8 cellular contexts compared by ENCODE assay signal in the genomic region with DNA sequence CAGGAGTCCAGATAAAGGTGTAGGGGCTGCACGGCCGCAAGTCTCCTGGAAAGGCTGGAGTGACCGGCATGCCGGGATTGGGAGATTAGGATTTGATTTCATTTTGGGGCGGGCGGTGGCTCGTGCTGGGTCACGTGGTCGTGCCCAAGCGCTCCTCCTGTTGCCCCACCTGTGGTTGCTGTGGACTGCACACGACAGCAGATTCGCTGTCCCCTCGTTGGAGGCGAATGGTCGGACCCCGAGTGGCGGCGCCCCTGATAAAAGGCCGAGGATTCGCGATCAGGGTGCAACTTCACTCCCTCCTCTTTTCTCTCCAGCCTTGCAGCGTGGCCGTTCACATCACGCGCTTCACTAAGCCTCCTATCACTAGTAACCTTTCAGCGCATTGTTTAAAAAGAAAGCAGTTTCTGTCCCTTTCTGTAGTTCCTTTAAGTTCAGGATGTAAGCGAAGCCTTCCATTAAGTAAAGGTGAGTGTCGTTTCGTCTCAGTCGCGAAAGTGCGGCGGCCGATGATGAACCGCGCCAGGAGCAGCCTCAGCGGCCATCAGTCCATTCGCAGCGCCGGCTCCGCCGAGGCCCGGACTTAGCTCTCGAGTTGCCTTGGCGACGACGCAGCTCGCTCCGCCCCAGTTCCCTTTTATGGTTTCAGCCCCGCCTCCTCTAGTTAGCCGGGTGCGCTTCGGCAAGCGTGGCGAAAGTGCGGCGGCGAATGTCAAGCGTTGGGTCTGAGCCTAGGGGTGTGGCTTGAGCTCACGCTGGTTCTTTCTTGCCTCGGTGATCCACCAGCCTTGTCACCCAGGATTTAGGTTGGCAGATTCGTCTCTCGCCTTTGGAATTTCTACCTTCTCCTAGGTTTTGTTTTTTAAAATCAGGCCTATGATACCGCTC. TPM values are rescaled to one million over a fixed set of nuclear protein-coding genes. Genes with fewer than 3 reads are reported as not detected.
A peak's percentile ranks its signal among the peaks of the same experiment; 100 is the strongest.
DNase-seq lines count a peak whose midpoint lies in the region; ATAC-seq and TF ChIP-seq lines count a peak whose summit lies in the region.

No MANE protein-coding gene starts in this region.

- H3K9me3 Mint-ChIP-seq in WTC11, result no peaks in the 10 kb centered on the region

- DNase-seq in NCI-H2107 (lab: John Stamatoyannopoulos, UW), result peak; percentile 98
- DNase-seq in WTC11 (ENCODE audit: low spot score), result peak; percentile 99
- DNase-seq in cardiac fibroblast (ENCODE audit: low read depth in 2 of 2), result peak; percentile 100
- peak; percentile 95 for DNase-seq in iPS-NIHi11 (ENCODE audit: low spot score)
- DNase-seq in GDM1 (lab: John Stamatoyannopoulos, UW), result no peak

- H3K36me3 Mint-ChIP-seq in WTC11, result peaks cover 17% of the 10 kb centered on the region

- H3K27me3 ChIP-seq in skeletal muscle tissue (ENCODE audit: control insufficient read depth in 3 of 3, insufficient read depth in 3 of 3, low read length in 3 of 3), result no peaks in the 10 kb centered on the region

- ATAC-seq in GM18498 (IDR thresholded peaks at IDR 0.05; ENCODE audit: unreplicated experiment) (peak; percentile 55), HG02884 (IDR thresholded peaks at IDR 0.05; ENCODE audit: unreplicated experiment) (peak; percentile 52), WTC11 (peak; percentile 75)

- H3K27ac ChIP-seq in skeletal muscle tissue (ENCODE audit: low read depth, low read length), result peak overlapping the region; percentile 95

- H3K9me3 ChIP-seq in skeletal muscle tissue (ENCODE audit: control insufficient read depth in 3 of 3, low read length in 3 of 3), result no peaks in the 10 kb centered on the region

- peak overlapping the region; percentile 84 for H3K4me3 Mint-ChIP-seq in WTC11

- no peak for TF ChIP-seq CTCF in WTC11 (IDR thresholded peaks at IDR 0.05)
- TF ChIP-seq CTCF in cardiac fibroblast (IDR thresholded peaks at IDR 0.05; ENCODE audit: low read depth, low read length), result no peak

- H3K27ac Mint-ChIP-seq in WTC11, result peak overlapping the region; percentile 100

- peaks cover 38 to 45% (median 38%) of the 10 kb centered on the region in 3 donors for H3K4me1 ChIP-seq in skeletal muscle tissue (ENCODE audit: control insufficient read depth in 3 of 3, insufficient read depth in 3 of 3, low read length in 3 of 3)

- peaks cover 7 to 14% (median 8%) of the 10 kb centered on the region in 3 donors for H3K36me3 ChIP-seq in skeletal muscle tissue (ENCODE audit: control insufficient read depth in 3 of 3, insufficient read depth in 3 of 3, low read length in 3 of 3)

- H3K4me3 ChIP-seq in cardiac fibroblast (replicated peaks in 1 of 2; ENCODE audit: low read depth in 2 of 2, low read length in 2 of 2) (peak overlapping the region; percentile 95), skeletal muscle tissue (ENCODE audit: low read length in 3 of 3) (peak overlapping the region; percentile 78 to 91 (median 90))

- no peaks in the 10 kb centered on the region for H3K27me3 Mint-ChIP-seq in WTC11 (ENCODE audit: low read depth)

- peaks cover 40% of the 10 kb centered on the region for H3K4me1 Mint-ChIP-seq in WTC11

- POLR2A ChIA-PET in WTC11 (lab: Charles Lee), result interaction anchor here (0.7 to 2.8 kb wide), 21 partner anchors 8 to 334 kb away, joined by 3 to 36 read pairs (median 4); a partner anchor contains a TSS

- CTCF ChIA-PET in WTC11 (lab: Charles Lee), result interaction anchor here (0.7 to 4.1 kb wide), 20 partner anchors 11 to 348 kb away, joined by 3 to 28 read pairs (median 5); a partner anchor contains a TSS

- peak overlapping the region; percentile 76 to 96 (median 91) for H3K9ac ChIP-seq in skeletal muscle tissue (ENCODE audit: low read depth in 1 of 3, low read length in 3 of 3)

TF ChIP-seq in WTC11, 78 proteins besides CTCF, POLR2A, EP300 and RAD21 (continues in another document):
- TF ChIP-seq, protein P1, sequence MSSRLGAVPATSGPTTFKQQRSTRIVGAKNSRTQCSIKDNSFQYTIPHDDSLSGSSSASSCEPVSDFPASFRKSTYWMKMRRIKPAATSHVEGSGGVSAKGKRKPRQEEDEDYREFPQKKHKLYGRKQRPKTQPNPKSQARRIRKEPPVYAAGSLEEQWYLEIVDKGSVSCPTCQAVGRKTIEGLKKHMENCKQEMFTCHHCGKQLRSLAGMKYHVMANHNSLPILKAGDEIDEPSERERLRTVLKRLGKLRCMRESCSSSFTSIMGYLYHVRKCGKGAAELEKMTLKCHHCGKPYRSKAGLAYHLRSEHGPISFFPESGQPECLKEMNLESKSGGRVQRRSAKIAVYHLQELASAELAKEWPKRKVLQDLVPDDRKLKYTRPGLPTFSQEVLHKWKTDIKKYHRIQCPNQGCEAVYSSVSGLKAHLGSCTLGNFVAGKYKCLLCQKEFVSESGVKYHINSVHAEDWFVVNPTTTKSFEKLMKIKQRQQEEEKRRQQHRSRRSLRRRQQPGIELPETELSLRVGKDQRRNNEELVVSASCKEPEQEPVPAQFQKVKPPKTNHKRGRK (CRISPR knock-in tag; IDR thresholded peaks at IDR 0.05; ENCODE audit: borderline replicate concordance), result no peak
- TF ChIP-seq, protein P2, sequence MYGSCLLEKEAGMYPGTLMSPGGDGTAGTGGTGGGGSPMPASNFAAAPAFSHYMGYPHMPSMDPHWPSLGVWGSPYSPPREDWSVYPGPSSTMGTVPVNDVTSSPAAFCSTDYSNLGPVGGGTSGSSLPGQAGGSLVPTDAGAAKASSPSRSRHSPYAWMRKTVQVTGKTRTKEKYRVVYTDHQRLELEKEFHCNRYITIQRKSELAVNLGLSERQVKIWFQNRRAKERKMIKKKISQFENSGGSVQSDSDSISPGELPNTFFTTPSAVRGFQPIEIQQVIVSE (CRISPR knock-in tag; IDR thresholded peaks at IDR 0.05; ENCODE audit: borderline replicate concordance), result no peak
- no peak for TF ChIP-seq EMX1 (CRISPR knock-in tag; IDR thresholded peaks at IDR 0.05)
- TF ChIP-seq ATF1 (CRISPR knock-in tag; IDR thresholded peaks at IDR 0.05), result no peak
- TF ChIP-seq JAZF1 (CRISPR knock-in tag; IDR thresholded peaks at IDR 0.05), result no peak
- TF ChIP-seq, protein P3, sequence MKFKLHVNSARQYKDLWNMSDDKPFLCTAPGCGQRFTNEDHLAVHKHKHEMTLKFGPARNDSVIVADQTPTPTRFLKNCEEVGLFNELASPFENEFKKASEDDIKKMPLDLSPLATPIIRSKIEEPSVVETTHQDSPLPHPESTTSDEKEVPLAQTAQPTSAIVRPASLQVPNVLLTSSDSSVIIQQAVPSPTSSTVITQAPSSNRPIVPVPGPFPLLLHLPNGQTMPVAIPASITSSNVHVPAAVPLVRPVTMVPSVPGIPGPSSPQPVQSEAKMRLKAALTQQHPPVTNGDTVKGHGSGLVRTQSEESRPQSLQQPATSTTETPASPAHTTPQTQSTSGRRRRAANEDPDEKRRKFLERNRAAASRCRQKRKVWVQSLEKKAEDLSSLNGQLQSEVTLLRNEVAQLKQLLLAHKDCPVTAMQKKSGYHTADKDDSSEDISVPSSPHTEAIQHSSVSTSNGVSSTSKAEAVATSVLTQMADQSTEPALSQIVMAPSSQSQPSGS (CRISPR knock-in tag; IDR thresholded peaks at IDR 0.05; ENCODE audit: borderline replicate concordance, low read depth), result no peak
- peak; percentile 99 for TF ChIP-seq SP1 (CRISPR knock-in tag; conservative IDR thresholded peaks at IDR 0.05)
- 0 out of 2 replicates have a peak, but pooled peaks have one; percentile 15 for TF ChIP-seq CREB1 (CRISPR knock-in tag; IDR thresholded peaks at IDR 0.05)
- no peak; the same call in 1 of the 2 replicates for TF ChIP-seq ETV6 (CRISPR knock-in tag; IDR thresholded peaks at IDR 0.05)
- TF ChIP-seq, protein P4, sequence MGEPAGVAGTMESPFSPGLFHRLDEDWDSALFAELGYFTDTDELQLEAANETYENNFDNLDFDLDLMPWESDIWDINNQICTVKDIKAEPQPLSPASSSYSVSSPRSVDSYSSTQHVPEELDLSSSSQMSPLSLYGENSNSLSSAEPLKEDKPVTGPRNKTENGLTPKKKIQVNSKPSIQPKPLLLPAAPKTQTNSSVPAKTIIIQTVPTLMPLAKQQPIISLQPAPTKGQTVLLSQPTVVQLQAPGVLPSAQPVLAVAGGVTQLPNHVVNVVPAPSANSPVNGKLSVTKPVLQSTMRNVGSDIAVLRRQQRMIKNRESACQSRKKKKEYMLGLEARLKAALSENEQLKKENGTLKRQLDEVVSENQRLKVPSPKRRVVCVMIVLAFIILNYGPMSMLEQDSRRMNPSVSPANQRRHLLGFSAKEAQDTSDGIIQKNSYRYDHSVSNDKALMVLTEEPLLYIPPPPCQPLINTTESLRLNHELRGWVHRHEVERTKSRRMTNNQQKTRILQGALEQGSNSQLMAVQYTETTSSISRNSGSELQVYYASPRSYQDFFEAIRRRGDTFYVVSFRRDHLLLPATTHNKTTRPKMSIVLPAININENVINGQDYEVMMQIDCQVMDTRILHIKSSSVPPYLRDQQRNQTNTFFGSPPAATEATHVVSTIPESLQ (CRISPR knock-in tag; IDR thresholded peaks at IDR 0.05), result no peak
- no peak; the same call in none of the 2 replicates for TF ChIP-seq CREM (CRISPR knock-in tag; IDR thresholded peaks at IDR 0.05)
- TF ChIP-seq, protein P5, sequence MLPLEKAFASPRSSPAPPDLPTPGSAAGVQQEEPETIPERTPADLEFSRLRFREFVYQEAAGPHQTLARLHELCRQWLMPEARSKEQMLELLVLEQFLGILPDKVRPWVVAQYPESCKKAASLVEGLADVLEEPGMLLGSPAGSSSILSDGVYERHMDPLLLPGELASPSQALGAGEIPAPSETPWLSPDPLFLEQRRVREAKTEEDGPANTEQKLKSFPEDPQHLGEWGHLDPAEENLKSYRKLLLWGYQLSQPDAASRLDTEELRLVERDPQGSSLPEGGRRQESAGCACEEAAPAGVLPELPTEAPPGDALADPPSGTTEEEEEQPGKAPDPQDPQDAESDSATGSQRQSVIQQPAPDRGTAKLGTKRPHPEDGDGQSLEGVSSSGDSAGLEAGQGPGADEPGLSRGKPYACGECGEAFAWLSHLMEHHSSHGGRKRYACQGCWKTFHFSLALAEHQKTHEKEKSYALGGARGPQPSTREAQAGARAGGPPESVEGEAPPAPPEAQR (CRISPR knock-in tag; IDR thresholded peaks at IDR 0.05), result no peak
- no peak; the same call in 1 of the 2 replicates for TF ChIP-seq GTF2I (CRISPR knock-in tag; conservative IDR thresholded peaks at IDR 0.05)
- no peak for TF ChIP-seq FOXJ3 (CRISPR knock-in tag; IDR thresholded peaks at IDR 0.05; ENCODE audit: borderline replicate concordance)
- TF ChIP-seq NFYB (CRISPR knock-in tag; conservative IDR thresholded peaks at IDR 0.05; ENCODE audit: low read depth), result no peak
- no peak for TF ChIP-seq MYBL2 (CRISPR knock-in tag; IDR thresholded peaks at IDR 0.05)
- TF ChIP-seq RELA (CRISPR knock-in tag; IDR thresholded peaks at IDR 0.05; ENCODE audit: borderline replicate concordance), result peak; percentile 62; the same call in 1 of the 2 replicates

RNA-seq across cellular contexts. Expression of a gene that starts 1.7 kb away (rescaled TPM):
- total RNA-seq in WTC11 (2021) (34.5 to 35.9 TPM (median 35.4 TPM) in 3 replicates), skeletal muscle tissue (16.2 TPM)

RNA-seq across cellular contexts. Expression of a gene that starts 12.2 kb away (rescaled TPM):
- total RNA-seq in WTC11 (2021) (55.0 to 60.3 TPM (median 55.3 TPM) in 3 replicates), skeletal muscle tissue (16.7 TPM)

RNA-seq across cellular contexts. Expression of a gene that starts 15.0 kb away (rescaled TPM):
- total RNA-seq in WTC11 (2021), result 13.4 to 14.8 TPM (median 13.8 TPM) in 3 replicates
- not detected for total RNA-seq in skeletal muscle tissue

RNA-seq across cellular contexts. Expression of a gene that starts 52.4 kb away (rescaled TPM):
- total RNA-seq in WTC11 (2021) (85.0 to 88.9 TPM (median 88.0 TPM) in 3 replicates), skeletal muscle tissue (7.8 TPM)

Comparison
In these comparisons a context has a peak if more than half of its experiments do, and no peak if none do; other contexts are left out.
1. RNA of a gene that starts 15.0 kb away (total RNA-seq): 13.4 to 14.8 TPM in WTC11; not detected in skeletal muscle tissue (single experiment); every median in the first group is over 10 times any median in the second.
2. Peak in every context shown above with its lines, with median percentiles within 50 percentile points of each other: ATAC-seq.